ENCODE assay signal across 9 cellular contexts in the genomic region with DNA sequence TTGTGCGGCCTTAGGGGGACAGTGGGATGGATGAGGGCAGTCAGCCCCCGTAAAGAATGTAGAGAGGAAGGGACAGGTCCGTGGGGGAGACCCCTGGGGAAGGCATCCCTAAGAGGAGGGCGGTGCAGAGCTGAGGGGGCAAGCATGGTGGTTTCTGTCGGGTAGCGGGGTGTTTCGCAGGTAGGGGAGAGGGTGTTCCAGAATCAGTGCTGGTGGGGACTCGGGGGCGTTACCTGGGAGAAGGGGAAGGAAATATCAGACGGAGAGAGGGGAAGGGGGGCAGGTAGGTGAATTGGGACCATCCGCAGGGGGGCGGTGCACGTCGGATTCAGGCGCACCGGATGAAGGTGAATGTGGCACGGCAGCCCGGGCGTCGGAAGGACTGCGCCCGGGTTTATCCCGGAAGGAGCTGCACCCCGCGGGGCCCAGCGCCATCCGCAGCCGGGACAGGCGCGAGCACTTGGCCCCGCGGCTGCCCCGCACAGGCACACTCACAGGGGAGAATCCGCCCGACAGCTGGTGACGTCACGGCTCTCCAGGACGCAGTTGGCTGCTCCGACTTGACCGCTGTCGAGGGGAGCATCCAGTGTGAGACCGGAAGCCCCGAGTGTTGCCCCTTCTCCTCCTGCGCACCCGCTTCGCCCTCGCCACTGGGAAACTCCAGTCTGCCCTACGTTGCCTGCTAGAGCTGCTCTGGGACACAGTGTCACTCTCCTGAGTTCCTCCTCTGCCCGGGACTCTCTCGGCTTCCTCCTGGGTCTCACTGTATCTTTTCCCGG. TPM values are rescaled to one million over a fixed set of nuclear protein-coding genes. Genes with fewer than 3 reads are reported as not detected.
DNase-seq lines count a peak whose midpoint lies in the region; ATAC-seq and TF ChIP-seq lines count a peak whose summit lies in the region.
"Had no signal": no experiment of that assay in that cellular context is flagged by ENCODE, and none has a peak within 500 bp of the region (broad histone marks: within the 10 kb centered on the region; RNA-seq: fewer than 3 reads in every experiment).

No MANE protein-coding gene starts in this region.

- H3K4me3 ChIP-seq in brain microvascular endothelial cell (ENCODE audit: low read depth, low read length), result peak overlapping the region; percentile 41
- H3K4me3 ChIP-seq: SJSA1 had no signal

- no peak overlapping the region for H3K27ac ChIP-seq in brain microvascular endothelial cell
- H3K27ac ChIP-seq: SJSA1 had no signal

- TF ChIP-seq CTCF in brain microvascular endothelial cell (IDR thresholded peaks at IDR 0.05; ENCODE audit: low read depth, low read length, missing control alignments), result peak; percentile 19

- H3K27me3 ChIP-seq in brain microvascular endothelial cell (replicated peaks), result peaks cover 13% of the 10 kb centered on the region
- H3K27me3 ChIP-seq: SJSA1 had no signal

- DNase-seq in Daoy (ENCODE audit: low read depth), result peak; percentile 72
- peak; percentile 60 for DNase-seq in T-helper 22 cell (ENCODE audit: low read depth)
- peak; percentile 43 for DNase-seq in brain microvascular endothelial cell
- DNase-seq in iris pigment epithelial cell (ENCODE audit: low read depth), result peak; percentile 68
- DNase-seq in stimulated activated CD4-positive, alpha-beta T cell treated with anti-CD3 and anti-CD28 coated beads, Interleukin-15, amount 100 ng/mL, for 48 hours (ENCODE audit: low read depth in 2 of 2), result peak; percentile 27 to 46
- no peak for DNase-seq in NK-92 treated with Interleukin-12 subunit alpha and Interleukin-12 subunit beta, amount 100 ng/mL, for 24 hours (lab: John Stamatoyannopoulos, UW)

- no peaks in the 10 kb centered on the region for H3K36me3 ChIP-seq in brain microvascular endothelial cell (replicated peaks)
- H3K36me3 ChIP-seq: SJSA1 had no signal

- in situ Hi-C loops in brain microvascular endothelial cell (cut with HindIII; ENCODE audit: low pct_ligation_motif_present, low sequenced_read_pairs), result no loop called here

- ATAC-seq in HG02759 (IDR thresholded peaks at IDR 0.05; ENCODE audit: unreplicated experiment) (peak; percentile 46), GM18517 (IDR thresholded peaks at IDR 0.05; ENCODE audit: unreplicated experiment) (no peak)

RNA-seq across cellular contexts. Expression of a gene that starts 1.3 kb away (rescaled TPM):
- total RNA-seq in Daoy (2014; rRNA removed; shearing (Covaris generic)), result 1.7 TPM in 1 of 2 replicates, not detected in the other
- total RNA-seq: SJSA1 had no signal

RNA-seq across cellular contexts. Expression of a gene that starts 11.8 kb away (rescaled TPM):
- total RNA-seq in Daoy (2014; rRNA removed; shearing (Covaris generic)), result 6.1 and 9.4 TPM in 2 replicates

RNA-seq across cellular contexts. Expression of a gene that starts 33.9 kb away (rescaled TPM):
- total RNA-seq in Daoy (2014; rRNA removed; shearing (Covaris generic)), result not detected in 2 replicates
- total RNA-seq: SJSA1 had no signal

RNA-seq across cellular contexts. Expression of a gene that starts 40.9 kb away (rescaled TPM):
- total RNA-seq in Daoy (2014; rRNA removed; shearing (Covaris generic)), result 3,813 and 4,416 TPM in 2 replicates

RNA-seq across cellular contexts. Expression of a gene that starts 41.2 kb away (rescaled TPM):
- total RNA-seq in Daoy (2014; rRNA removed; shearing (Covaris generic)), result 8.6 and 9.5 TPM in 2 replicates
